11 cellular contexts compared by ENCODE assay signal in the genomic region with DNA sequence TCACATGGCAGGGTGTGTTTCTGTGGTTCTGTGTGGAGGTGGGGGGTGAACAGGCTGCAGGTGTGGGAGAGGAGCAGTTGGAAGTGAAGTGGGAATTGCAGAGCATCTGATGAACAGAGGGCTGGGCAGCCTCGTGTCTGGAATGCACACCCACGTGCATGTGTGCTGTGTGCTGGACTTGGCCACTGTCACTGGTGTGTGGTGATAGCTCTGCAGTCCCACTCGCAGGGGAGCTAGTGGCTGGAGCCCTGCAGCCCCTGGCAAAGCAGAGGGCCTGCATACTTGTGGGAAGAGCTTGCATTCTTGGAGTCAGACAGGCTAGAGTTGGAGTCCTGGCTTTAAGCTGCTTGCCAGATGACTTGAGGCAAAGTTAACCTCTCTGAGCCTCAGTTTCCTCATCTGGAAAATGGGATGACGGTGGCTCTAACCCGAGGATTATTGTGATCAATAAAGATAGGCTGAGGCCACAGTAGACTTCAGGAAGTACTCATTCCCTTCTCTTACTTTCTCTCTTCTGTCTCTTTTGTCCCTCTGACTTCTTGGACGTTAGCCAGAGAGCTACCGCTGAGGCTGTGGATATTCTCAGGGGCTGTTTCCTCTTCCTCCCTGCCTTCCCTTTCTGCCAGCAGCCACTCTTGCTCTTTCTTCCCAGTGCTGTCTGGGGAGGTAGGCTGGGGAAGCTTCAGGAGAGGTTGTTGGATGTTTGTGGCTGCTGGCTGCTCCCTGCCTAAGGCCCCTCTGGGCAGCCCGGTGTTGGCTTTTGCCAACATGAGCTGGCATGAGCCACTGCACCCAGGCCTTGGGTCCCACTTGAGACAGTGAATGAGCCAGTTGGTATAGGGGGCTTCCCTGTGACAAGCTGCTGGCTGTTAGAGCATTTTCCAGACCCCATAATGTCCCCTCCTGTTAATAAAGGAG. TPM values are rescaled to one million over a fixed set of nuclear protein-coding genes. Genes with fewer than 3 reads are reported as not detected.
DNase-seq lines count a peak whose midpoint lies in the region; ATAC-seq and TF ChIP-seq lines count a peak whose summit lies in the region.
"Had no signal": no experiment of that assay in that cellular context is flagged by ENCODE, and none has a peak within 500 bp of the region (broad histone marks: within the 10 kb centered on the region; RNA-seq: fewer than 3 reads in every experiment).

No MANE protein-coding gene starts in this region.

- no peak for TF ChIP-seq CTCF in chondrocyte (IDR thresholded peaks at IDR 0.05)

- H3K36me3 Mint-ChIP-seq in chondrocyte (ENCODE audit: low read depth), result peaks cover 57% of the 10 kb centered on the region

- peak overlapping the region; percentile 71 for H3K27ac Mint-ChIP-seq in chondrocyte (ENCODE audit: unreplicated experiment)
- H3K27ac Mint-ChIP-seq: activated naive CD8-positive, alpha-beta T cell treated with anti-CD3 and anti-CD28 coated beads, Interleukin-2, amount 10 ng/mL, durations not matched to agents 7 days and 5 days; natural killer cell treated with Interleukin-12 subunit alpha and Interleukin-12 subunit beta and Interleukin-15 and Interleukin-18, amount 100 ng/mL, for 72 hours had no signal

- ATAC-seq in GM21360 (IDR thresholded peaks at IDR 0.05; ENCODE audit: unreplicated experiment), result no peak

- DNase-seq in DMS 273 (lab: John Stamatoyannopoulos, UW; ENCODE audit: unreplicated experiment) (peak; percentile 47), DMS 273 treated with DMSO at 0.1 percent for 48 hours (lab: John Stamatoyannopoulos, UW) (no peak), MV-4-11 (lab: John Stamatoyannopoulos, UW) (peak; percentile 65), chondrocyte (ENCODE audit: low spot score) (no peak), mesenteric fat pad (ENCODE audit: low spot score) (peak; percentile 72), T-helper 1 cell (no peak), NCI-H1092 treated with DMSO at 0.1 percent for 48 hours (lab: John Stamatoyannopoulos, UW) (no peak)
- DNase-seq: activated naive CD8-positive, alpha-beta T cell treated with anti-CD3 and anti-CD28 coated beads, Interleukin-2, amount 10 ng/mL, durations not matched to agents 7 days and 5 days; NCI-H2171 had no signal

- H3K4me3 Mint-ChIP-seq in chondrocyte (ENCODE audit: unreplicated experiment), result no peak overlapping the region
- H3K4me3 Mint-ChIP-seq: activated naive CD8-positive, alpha-beta T cell treated with anti-CD3 and anti-CD28 coated beads, Interleukin-2, amount 10 ng/mL, durations not matched to agents 7 days and 5 days; natural killer cell treated with Interleukin-12 subunit alpha and Interleukin-12 subunit beta and Interleukin-15 and Interleukin-18, amount 100 ng/mL, for 72 hours had no signal

- H3K4me1 Mint-ChIP-seq in chondrocyte (ENCODE audit: low read depth), result peaks cover 26% of the 10 kb centered on the region

- H3K9me3 Mint-ChIP-seq in chondrocyte (ENCODE audit: low read depth), result no peaks in the 10 kb centered on the region
- H3K9me3 Mint-ChIP-seq: activated naive CD8-positive, alpha-beta T cell treated with anti-CD3 and anti-CD28 coated beads, Interleukin-2, amount 10 ng/mL, durations not matched to agents 7 days and 5 days; natural killer cell treated with Interleukin-12 subunit alpha and Interleukin-12 subunit beta and Interleukin-15 and Interleukin-18, amount 100 ng/mL, for 72 hours had no signal

- no peaks in the 10 kb centered on the region for H3K27me3 Mint-ChIP-seq in chondrocyte (ENCODE audit: low read depth)
- H3K27me3 Mint-ChIP-seq: activated naive CD8-positive, alpha-beta T cell treated with anti-CD3 and anti-CD28 coated beads, Interleukin-2, amount 10 ng/mL, durations not matched to agents 7 days and 5 days; natural killer cell treated with Interleukin-12 subunit alpha and Interleukin-12 subunit beta and Interleukin-15 and Interleukin-18, amount 100 ng/mL, for 72 hours had no signal

RNA-seq across cellular contexts. Expression of a gene that starts 18.3 kb away (rescaled TPM):
- total RNA-seq in chondrocyte (45.0 to 302 TPM (median 299 TPM) in 3 replicates), mesenteric fat pad (19.1 TPM)

Comparison
In these comparisons a context has a peak if more than half of its experiments do, and no peak if none do; other contexts are left out.
1. DNase-seq: peak in DMS 273 (single experiment), MV-4-11 (single experiment) and mesenteric fat pad (single experiment); none in DMS 273 treated with DMSO at 0.1 percent for 48 hours (single experiment), chondrocyte (single experiment), T-helper 1 cell (0 of 5) and NCI-H1092 treated with DMSO at 0.1 percent for 48 hours (single experiment).